Comparison of ENCODE assay signal across 8 cellular contexts in the genomic region with DNA sequence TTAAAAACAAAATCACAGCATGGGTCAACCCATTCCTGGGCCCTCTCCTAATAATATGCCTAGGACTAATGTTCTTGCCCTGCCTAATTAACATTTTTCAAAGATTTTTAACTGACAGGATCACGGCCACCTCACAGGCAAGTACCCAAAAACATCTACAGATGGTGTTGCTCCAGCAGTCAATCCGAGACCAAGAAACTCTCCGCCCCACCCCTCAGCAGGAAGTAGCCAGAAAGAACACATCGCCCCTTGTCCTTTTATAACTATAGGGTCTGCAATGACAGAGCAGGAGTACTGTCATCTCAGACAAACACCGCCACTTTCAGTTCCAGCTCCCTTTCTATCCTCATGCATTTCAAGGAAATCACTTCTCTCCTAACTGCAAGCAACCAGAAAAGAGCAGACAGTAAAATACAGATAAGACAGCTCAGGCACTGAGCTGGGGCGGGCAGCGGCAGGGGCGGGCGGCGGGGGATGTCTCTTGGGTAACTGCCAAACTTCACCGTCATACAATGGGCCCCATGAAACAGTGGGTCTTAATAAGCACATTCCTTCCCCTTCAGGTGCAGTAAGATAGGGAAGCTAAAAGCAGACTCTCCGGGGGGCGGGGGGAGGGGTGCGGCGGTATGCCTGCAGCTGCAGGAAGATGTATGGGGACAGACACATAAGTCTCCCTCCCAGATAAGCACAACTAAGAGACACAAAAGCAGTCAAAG.
DNase-seq lines count a peak whose midpoint lies in the region; ATAC-seq and TF ChIP-seq lines count a peak whose summit lies in the region.

No MANE protein-coding gene starts in this region.

- peaks cover 2% of the 10 kb centered on the region for H3K36me3 Mint-ChIP-seq in activated naive CD4-positive, alpha-beta T cell treated with anti-CD3 and anti-CD28 coated beads, Interleukin-2, amount 50 U/mL, for 24 hours
- H3K36me3 Mint-ChIP-seq in nephron (ENCODE audit: low read depth) (no peaks in the 10 kb centered on the region), osteocyte (ENCODE audit: unreplicated experiment) (no peaks in the 10 kb centered on the region)

- in situ Hi-C loops in KBM-7 (cut with MboI; ENCODE audit: low pct_unique_long_range_greater_than_20kb, low sequenced_read_pairs), result no loop called here

- H3K27me3 Mint-ChIP-seq in activated naive CD4-positive, alpha-beta T cell treated with anti-CD3 and anti-CD28 coated beads, Interleukin-2, amount 50 U/mL, for 24 hours, result no peaks in the 10 kb centered on the region
- H3K27me3 Mint-ChIP-seq in nephron (ENCODE audit: low read depth) (no peaks in the 10 kb centered on the region), osteocyte (ENCODE audit: unreplicated experiment) (no peaks in the 10 kb centered on the region)

- peak overlapping the region; percentile 87 for H3K4me3 Mint-ChIP-seq in activated naive CD4-positive, alpha-beta T cell treated with anti-CD3 and anti-CD28 coated beads, Interleukin-2, amount 50 U/mL, for 24 hours
- H3K4me3 Mint-ChIP-seq in nephron, result peak overlapping the region; percentile 32 to 68 (median 45)
- no peak overlapping the region for H3K4me3 Mint-ChIP-seq in osteocyte (ENCODE audit: unreplicated experiment)

- H3K27ac Mint-ChIP-seq in activated naive CD4-positive, alpha-beta T cell treated with anti-CD3 and anti-CD28 coated beads, Interleukin-2, amount 50 U/mL, for 24 hours, result no peak overlapping the region
- H3K27ac Mint-ChIP-seq in nephron (peak overlapping the region; percentile 25 to 59 (median 38)), osteocyte (ENCODE audit: unreplicated experiment) (no peak overlapping the region)

- POLR2A ChIA-PET in GM10248 (lab: Yijun Ruan, JAX), result no interaction called here

- ATAC-seq in HG03469 (IDR thresholded peaks at IDR 0.05; ENCODE audit: unreplicated experiment), result no peak

- peaks cover 10% of the 10 kb centered on the region for H3K4me1 Mint-ChIP-seq in activated naive CD4-positive, alpha-beta T cell treated with anti-CD3 and anti-CD28 coated beads, Interleukin-2, amount 50 U/mL, for 24 hours
- peaks cover 5% of the 10 kb centered on the region for H3K4me1 Mint-ChIP-seq in nephron
- H3K4me1 Mint-ChIP-seq in osteocyte (ENCODE audit: unreplicated experiment), result no peaks in the 10 kb centered on the region

- no peak for TF ChIP-seq CTCF in GM10248 (IDR thresholded peaks at IDR 0.05; ENCODE audit: control extremely low read depth, extremely low read depth, low read depth, missing control alignments)
- TF ChIP-seq CTCF in nephron (IDR thresholded peaks at IDR 0.05; ENCODE audit: unreplicated experiment in 3 of 3), result no peak
- no peak for TF ChIP-seq CTCF in osteocyte (IDR thresholded peaks at IDR 0.05)

- DNase-seq in GM10248 (ENCODE audit: extremely low spot score), result peak; percentile 12
- DNase-seq in KBM-7, result peak; percentile 89
- DNase-seq in DMS114 treated with DMSO at 0.1 percent for 48 hours (lab: John Stamatoyannopoulos, UW; ENCODE audit: unreplicated experiment), result no peak
- no peak for DNase-seq in SKM-1 treated with dmso at 0.1 percent for 144 hours (lab: John Stamatoyannopoulos, UW; ENCODE audit: unreplicated experiment)
- no peak for DNase-seq in osteocyte (ENCODE audit: extremely low spot score, unreplicated experiment)

- CTCF ChIA-PET in GM10248 (lab: Yijun Ruan, JAX), result no interaction called here

- H3K9me3 Mint-ChIP-seq in activated naive CD4-positive, alpha-beta T cell treated with anti-CD3 and anti-CD28 coated beads, Interleukin-2, amount 50 U/mL, for 24 hours, result no peaks in the 10 kb centered on the region
- H3K9me3 Mint-ChIP-seq in nephron (peaks cover 17% of the 10 kb centered on the region), osteocyte (ENCODE audit: unreplicated experiment) (peaks cover 43% of the 10 kb centered on the region)

Comparison
In these comparisons a context has a peak if more than half of its experiments do, and no peak if none do; other contexts are left out.
1. DNase-seq: peak in GM10248 (single experiment) and KBM-7 (single experiment); none in DMS114 treated with DMSO at 0.1 percent for 48 hours (single experiment), SKM-1 treated with dmso at 0.1 percent for 144 hours (single experiment) and osteocyte (single experiment).
2. H3K27ac Mint-ChIP-seq: peak in nephron (3 of 3); none in activated naive CD4-positive, alpha-beta T cell treated with anti-CD3 and anti-CD28 coated beads, Interleukin-2, amount 50 U/mL, for 24 hours (single experiment) and osteocyte (single experiment).